ENCODE assay signal across 8 cellular contexts in the genomic region with DNA sequence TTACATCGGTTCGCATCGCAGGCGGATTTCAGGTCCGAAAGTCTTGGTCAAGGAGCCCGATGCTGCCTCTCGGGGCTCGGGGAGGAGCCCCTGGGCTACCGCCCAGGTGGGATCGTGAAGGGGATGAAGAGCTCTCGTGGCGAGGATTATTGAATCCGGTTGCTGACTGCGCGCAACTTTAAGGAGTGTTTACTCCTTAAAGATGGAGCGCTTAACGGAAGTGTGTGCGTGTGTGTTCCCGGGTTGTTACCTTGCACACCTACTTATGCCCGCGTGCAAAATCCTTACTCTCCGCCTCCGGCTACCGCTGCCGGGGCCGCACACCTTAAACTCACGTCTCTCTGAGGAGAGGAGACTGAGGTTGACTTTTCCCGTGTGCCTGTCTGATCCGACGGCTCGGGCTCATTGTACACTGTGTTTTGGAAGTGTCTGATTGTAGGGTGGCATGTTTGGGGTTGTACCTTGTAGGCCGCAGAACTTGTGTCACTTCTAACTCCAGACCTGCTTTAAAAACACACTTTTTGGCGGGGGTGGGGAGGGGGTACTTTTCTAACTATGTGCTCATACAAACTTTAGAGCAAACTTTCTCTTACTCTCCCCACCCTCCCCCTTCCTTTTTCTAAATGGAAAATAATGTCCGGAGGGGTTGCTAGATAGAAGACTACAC. TPM values are rescaled to one million over a fixed set of nuclear protein-coding genes. Genes with fewer than 3 reads are reported as not detected.
A peak's percentile ranks its signal among the peaks of the same experiment; 100 is the strongest.
DNase-seq lines count a peak whose midpoint lies in the region; ATAC-seq and TF ChIP-seq lines count a peak whose summit lies in the region.
"Not testable (repeated sequence)": the region's sequence is repeated elsewhere in the genome, so short reads cannot be mapped to it uniquely, and the experiment has no call there.

No MANE protein-coding gene starts in this region.

- H2BK15ac ChIP-seq in neuronal stem cell (ENCODE audit: low read length), result not testable (repeated sequence)

- H3K79me1 ChIP-seq in neuronal stem cell (ENCODE audit: low read depth, low read length), result not testable (repeated sequence)

- not testable (repeated sequence) for H2BK12ac ChIP-seq in neuronal stem cell (ENCODE audit: low read length)

- peak overlapping the region; percentile 90 for H3K4me3 Mint-ChIP-seq in CD8-positive, alpha-beta T cell
- peak overlapping the region; percentile 81 for H3K4me3 Mint-ChIP-seq in activated naive CD8-positive, alpha-beta T cell treated with anti-CD3 and anti-CD28 coated beads, Interleukin-2, amount 50 U/mL, for 24 hours
- H3K4me3 Mint-ChIP-seq in stimulated activated naive CD8-positive, alpha-beta T cell treated with anti-CD3 and anti-CD28 coated beads, Interleukin-15, amount 100 ng/mL, for 72 hours, result peak overlapping the region; percentile 76 to 89

- peak overlapping the region; percentile 83 for H3K4me2 ChIP-seq in neuronal stem cell (ENCODE audit: insufficient read depth, low read length, poor library complexity, severe bottlenecking)

- intact Hi-C loops in CD8-positive, alpha-beta T cell (cut with DNase I, micrococcal nuclease), result not testable (repeated sequence)

- H3K36me3 ChIP-seq in CD8-positive, alpha-beta T cell (ENCODE audit: insufficient read depth, low read length); HUES6 (ENCODE audit: control insufficient read depth, insufficient read depth, low read length); neuronal stem cell (replicated peaks in 1 of 2; ENCODE audit: control insufficient read depth in 2 of 2, insufficient read depth in 2 of 2, low read length in 2 of 2): not testable (repeated sequence)

- not testable (repeated sequence) for TF ChIP-seq CTCF in CD8-positive, alpha-beta T cell (IDR thresholded peaks at IDR 0.05)

- not testable (repeated sequence) for H2BK5ac ChIP-seq in neuronal stem cell (ENCODE audit: low read length)

- not testable (repeated sequence) for H3K27me3 ChIP-seq in CD8-positive, alpha-beta T cell (ENCODE audit: insufficient read depth, low read length)
- H3K27me3 ChIP-seq in HUES6 (ENCODE audit: control insufficient read depth, insufficient read depth, low read length) (peaks cover 27% of the 10 kb centered on the region), neuronal stem cell (ENCODE audit: control insufficient read depth in 3 of 3, insufficient read depth in 3 of 3, low read depth in 1 of 3, low read length in 3 of 3) (peaks cover 4 to 25% (median 16%) of the 10 kb centered on the region in 3 experiments)

- peak overlapping the region; percentile 6 for H3K9ac ChIP-seq in HUES6 (ENCODE audit: low read length)
- not testable (repeated sequence) for H3K9ac ChIP-seq in neuronal stem cell (ENCODE audit: low read depth, low read length, poor library complexity)

- H3K9me3 Mint-ChIP-seq in CD8-positive, alpha-beta T cell; activated naive CD8-positive, alpha-beta T cell treated with anti-CD3 and anti-CD28 coated beads, Interleukin-2, amount 50 U/mL, for 24 hours; stimulated activated naive CD8-positive, alpha-beta T cell treated with anti-CD3 and anti-CD28 coated beads, Interleukin-15, amount 100 ng/mL, for 72 hours: not testable (repeated sequence)

- peak overlapping the region; percentile 34 for H3K23ac ChIP-seq in neuronal stem cell (ENCODE audit: low read depth, low read length, poor library complexity)

- H2AFZ ChIP-seq in neuronal stem cell (ENCODE audit: low read length), result peak overlapping the region; percentile 84

- peak; percentile 34 for ATAC-seq in CD8-positive, alpha-beta T cell
- ATAC-seq in activated naive CD8-positive, alpha-beta T cell treated with anti-CD3 and anti-CD28 coated beads, Interleukin-2, amount 50 U/mL, for 24 hours, result not testable (repeated sequence)
- ATAC-seq in stimulated activated naive CD8-positive, alpha-beta T cell treated with anti-CD3 and anti-CD28 coated beads, Interleukin-15, amount 100 ng/mL, for 72 hours, result peak; percentile 40

- H4K8ac ChIP-seq in neuronal stem cell (ENCODE audit: low read depth, low read length), result not testable (repeated sequence)

- H3K9me3 ChIP-seq in CD8-positive, alpha-beta T cell (ENCODE audit: low read length); HUES6 (ENCODE audit: control insufficient read depth, insufficient read depth, low read depth, low read length); neuronal stem cell (replicated peaks in 1 of 2; ENCODE audit: control insufficient read depth in 2 of 2, insufficient read depth in 1 of 2, low read depth in 1 of 2, low read length in 2 of 2): not testable (repeated sequence)

- not testable (repeated sequence) for H2AK5ac ChIP-seq in neuronal stem cell (ENCODE audit: low read depth, low read length)

- H3K27me3 Mint-ChIP-seq in CD8-positive, alpha-beta T cell (ENCODE audit: low read depth), result peaks cover 14% of the 10 kb centered on the region
- H3K27me3 Mint-ChIP-seq in activated naive CD8-positive, alpha-beta T cell treated with anti-CD3 and anti-CD28 coated beads, Interleukin-2, amount 50 U/mL, for 24 hours, result peaks cover 21% of the 10 kb centered on the region
- H3K27me3 Mint-ChIP-seq in stimulated activated naive CD8-positive, alpha-beta T cell treated with anti-CD3 and anti-CD28 coated beads, Interleukin-15, amount 100 ng/mL, for 72 hours, result peaks cover 28% of the 10 kb centered on the region

- H3K36me3 Mint-ChIP-seq in CD8-positive, alpha-beta T cell; activated naive CD8-positive, alpha-beta T cell treated with anti-CD3 and anti-CD28 coated beads, Interleukin-2, amount 50 U/mL, for 24 hours (ENCODE audit: low read depth): not testable (repeated sequence)

- not testable (repeated sequence) for H3K14ac ChIP-seq in neuronal stem cell (ENCODE audit: low read length)

- not testable (repeated sequence) for H2BK120ac ChIP-seq in neuronal stem cell (ENCODE audit: low read depth, low read length)

- H4K91ac ChIP-seq in neuronal stem cell (ENCODE audit: low read depth, low read length, poor library complexity), result not testable (repeated sequence)

- WGBS in neuronal stem cell (ENCODE audit: extremely low coverage in 2 of 2, insufficient read length in 2 of 2, insufficient replicate concordance in 1 of 2), 2 donors, result no CpG with 5 or more reads among the region's 34 CpGs

- H3K27ac ChIP-seq in CD8-positive, alpha-beta T cell (ENCODE audit: low read depth, low read length), result peak overlapping the region; percentile 49
- not testable (repeated sequence) for H3K27ac ChIP-seq in HUES6 (ENCODE audit: low read depth, low read length); neuronal stem cell (replicated peaks; ENCODE audit: low read length)
- H3K27ac ChIP-seq in epithelial cell of prostate, result peak overlapping the region; percentile 38

- CTCF ChIA-PET in CD8-positive, alpha-beta T cell (lab: Charles Lee), result interaction anchor here (1.8 kb wide), 1 partner anchor 207 kb away, joined by 7 read pairs; no protein-coding TSS in a partner anchor

- DNase-seq in CD8-positive, alpha-beta T cell, result peak in 5 of 7 experiments; percentile 1 to 56 (median 11)
- DNase-seq in activated CD4-positive, CD25-positive, alpha-beta regulatory T cell treated with anti-CD3 and anti-CD28 coated beads, Interleukin-2, amount 50 U/mL, for 72 hours, result peak; percentile 36
- DNase-seq in activated naive CD8-positive, alpha-beta T cell treated with anti-CD3 and anti-CD28 coated beads, Interleukin-2, amount 50 U/mL, for 24 hours, result peak; percentile 12
- DNase-seq in epithelial cell of prostate (ENCODE audit: low read depth, low spot score), result not testable (repeated sequence)
- DNase-seq in iPS-NIHi11 (ENCODE audit: low spot score), result peak; percentile 31
- peak; percentile 24 for DNase-seq in neuronal stem cell (ENCODE audit: low spot score)
- peak; percentile 19 for DNase-seq in stimulated activated naive CD8-positive, alpha-beta T cell treated with anti-CD3 and anti-CD28 coated beads, Interleukin-15, amount 100 ng/mL, for 72 hours

- H3K4me3 ChIP-seq in CD8-positive, alpha-beta T cell (ENCODE audit: low read depth, low read length), result peak overlapping the region; percentile 70
- peak overlapping the region; percentile 71 for H3K4me3 ChIP-seq in HUES6 (ENCODE audit: low read depth, low read length)
- H3K4me3 ChIP-seq in neuronal stem cell (ENCODE audit: low read length in 2 of 2), result peak overlapping the region in 1 of 2 donors; percentile 77

- not testable (repeated sequence) for H3K4me1 ChIP-seq in CD8-positive, alpha-beta T cell (ENCODE audit: insufficient read depth, low read length); HUES6 (ENCODE audit: control insufficient read depth, insufficient read depth, low read length); neuronal stem cell (ENCODE audit: control insufficient read depth in 2 of 2, insufficient read depth in 1 of 2, low read depth in 1 of 2, low read length in 2 of 2)

- peak overlapping the region; percentile 70 for H3K18ac ChIP-seq in neuronal stem cell (ENCODE audit: low read length)

- H3K27ac Mint-ChIP-seq in CD8-positive, alpha-beta T cell, result peak overlapping the region; percentile 72
- H3K27ac Mint-ChIP-seq in activated naive CD8-positive, alpha-beta T cell treated with anti-CD3 and anti-CD28 coated beads, Interleukin-2, amount 50 U/mL, for 24 hours, result peak overlapping the region; percentile 83
- H3K27ac Mint-ChIP-seq in stimulated activated naive CD8-positive, alpha-beta T cell treated with anti-CD3 and anti-CD28 coated beads, Interleukin-15, amount 100 ng/mL, for 72 hours, result peak overlapping the region; percentile 92 to 95

- H3K4ac ChIP-seq in neuronal stem cell (ENCODE audit: low read length), result not testable (repeated sequence)

- POLR2A ChIA-PET in CD8-positive, alpha-beta T cell (lab: Charles Lee), result interaction anchor here (1.4 kb wide), 2 partner anchors 9 to 310 kb away, joined by 5 read pairs; no protein-coding TSS in a partner anchor

- H3K4me1 Mint-ChIP-seq in CD8-positive, alpha-beta T cell (ENCODE audit: low read depth), result peaks cover 15% of the 10 kb centered on the region
- peaks cover 17% of the 10 kb centered on the region for H3K4me1 Mint-ChIP-seq in activated naive CD8-positive, alpha-beta T cell treated with anti-CD3 and anti-CD28 coated beads, Interleukin-2, amount 50 U/mL, for 24 hours
- H3K4me1 Mint-ChIP-seq in stimulated activated naive CD8-positive, alpha-beta T cell treated with anti-CD3 and anti-CD28 coated beads, Interleukin-15, amount 100 ng/mL, for 72 hours, result peaks cover 19% of the 10 kb centered on the region

RNA-seq across cellular contexts. Expression of a gene that starts 38.3 kb away (rescaled TPM):
- 1 to 10 TPM in 1 of 2 experiments, under 1 TPM in 1; 0.79 to 1.5 TPM for total RNA-seq in CD8-positive, alpha-beta T cell
- polyA plus RNA-seq in neuronal stem cell (2013, experiment 1 of 2), result 6.9 TPM
- polyA plus RNA-seq in neuronal stem cell (2013, experiment 2 of 2), result 6.6 TPM
